ENCODE assay signal across 13 cellular contexts in the genomic region with DNA sequence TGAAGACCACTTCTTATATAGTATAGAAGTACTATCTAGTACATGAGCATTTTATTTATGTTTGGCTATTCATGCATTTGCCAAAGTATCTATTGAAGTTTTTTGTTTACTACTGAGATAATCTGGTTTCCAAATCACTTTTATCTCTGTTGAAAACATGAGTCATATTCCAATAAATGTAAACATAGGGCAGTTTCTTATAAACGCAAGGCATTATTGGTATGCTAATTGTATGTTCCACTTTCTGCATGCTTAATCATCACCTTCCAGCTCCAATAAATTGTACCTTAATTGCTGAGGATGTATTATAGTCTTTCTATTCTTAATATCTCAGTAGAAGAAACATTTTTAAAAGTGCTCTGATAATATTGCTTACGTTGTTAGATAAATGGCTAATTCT.
"Had no signal": no experiment of that assay in that cellular context is flagged by ENCODE, and none has a peak within 500 bp of the region (broad histone marks: within the 10 kb centered on the region; RNA-seq: fewer than 3 reads in every experiment).

No MANE protein-coding gene starts in this region.

- DNase-seq: activated CD4-positive, alpha-beta T cell treated with anti-CD3 and anti-CD28 coated beads, Interleukin-2, amount 10 ng/mL, durations not matched to agents 24 days and 14 days; activated gamma-delta T cell treated with Interleukin-2 at 50 U/mL for 16 hours; activated T-cell treated with anti-CD3 and anti-CD28 coated beads for 4 hours; esophagus squamous epithelium; foreskin keratinocyte; mammary epithelial cell; stimulated activated CD4-positive, alpha-beta T cell treated with anti-CD3 and anti-CD28 coated beads, Interleukin-12 subunit alpha, Interleukin-12 subunit beta, amount 100 ng/mL, for 4 hours; stimulated activated CD8-positive, alpha-beta memory T cell treated with anti-CD3 and anti-CD28 coated beads, Interleukin-4, amount 100 ng/mL, for 48 hours; stomach had no signal

- H3K9me3 Mint-ChIP-seq: nephron had no signal

- ATAC-seq: foreskin keratinocyte, sciatic nerve had no signal

- H3K27ac ChIP-seq: ascending aorta, esophagus squamous epithelium, foreskin keratinocyte, stomach, thoracic aorta had no signal

- H3K4me3 ChIP-seq: ascending aorta, esophagus squamous epithelium, stomach, thoracic aorta had no signal

- H3K36me3 ChIP-seq: ascending aorta, esophagus squamous epithelium, thoracic aorta had no signal

- H3K4me1 ChIP-seq: ascending aorta, esophagus squamous epithelium, foreskin keratinocyte had no signal

- H3K4me3 Mint-ChIP-seq: nephron had no signal

- H3K4me1 Mint-ChIP-seq: nephron had no signal

- H3K27me3 ChIP-seq: ascending aorta, esophagus squamous epithelium, foreskin keratinocyte, stomach had no signal

- H3K9me3 ChIP-seq: ascending aorta, esophagus squamous epithelium, stomach, thoracic aorta had no signal

- H3K27me3 Mint-ChIP-seq: activated CD4-positive, alpha-beta T cell treated with anti-CD3 and anti-CD28 coated beads, Interleukin-2, amount 10 ng/mL, durations not matched to agents 24 days and 14 days had no signal

- H3K27ac Mint-ChIP-seq: nephron had no signal
